In the genomic region with DNA sequence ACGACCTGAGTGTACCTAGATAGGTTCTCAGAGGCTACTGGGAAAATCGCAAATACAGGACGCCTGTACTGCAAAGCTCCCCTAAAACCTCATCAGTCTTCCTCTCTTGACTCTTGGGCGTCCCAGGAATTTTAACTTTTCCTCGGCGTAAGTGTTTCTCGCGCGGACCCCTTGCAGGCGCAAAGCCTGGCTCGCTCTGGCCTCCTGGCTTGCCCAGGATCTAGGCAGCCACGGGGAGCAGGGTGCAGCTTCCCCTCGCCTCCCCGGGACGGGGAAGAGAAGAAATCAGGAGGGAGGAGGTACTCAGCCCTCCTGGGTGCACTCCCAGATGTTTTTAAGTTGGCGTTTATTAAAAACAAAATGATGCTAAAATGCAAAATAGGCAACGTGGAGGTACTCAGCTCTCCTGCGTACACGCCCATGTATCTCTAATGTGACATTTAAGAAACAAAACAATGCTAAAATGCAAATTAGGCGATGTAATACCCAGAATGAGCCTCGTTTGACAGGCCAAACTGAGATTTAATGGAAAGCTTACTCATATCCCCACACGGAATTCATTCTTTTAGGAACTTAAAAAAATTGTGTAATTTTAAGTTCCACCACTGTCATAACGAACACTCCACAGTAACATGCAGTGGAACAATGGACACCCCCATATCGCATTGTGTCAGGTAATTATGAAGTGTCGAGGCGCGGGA, we compare ENCODE assay signal across 8 cellular contexts. TPM values are rescaled to one million over a fixed set of nuclear protein-coding genes. Genes with fewer than 3 reads are reported as not detected.
DNase-seq lines count a peak whose midpoint lies in the region; ATAC-seq and TF ChIP-seq lines count a peak whose summit lies in the region.

No MANE protein-coding gene starts in this region.

- H3K4me3 ChIP-seq in AG04450 (ENCODE audit: low read depth, low read length) (peak overlapping the region; percentile 76), HUES6 (ENCODE audit: low read depth, low read length) (peak overlapping the region; percentile 70)

- H3K4me3 Mint-ChIP-seq in naive B cell, result peak overlapping the region; percentile 88 to 96 (median 92)

- peaks cover 0 to 8% of the 10 kb centered on the region in 2 donors for H3K36me3 Mint-ChIP-seq in naive B cell

- H3K27ac Mint-ChIP-seq in naive B cell, result peak overlapping the region in 5 of 6 donors; percentile 14 to 79 (median 58)

- peaks cover 0 to 1% (median 0%) of the 10 kb centered on the region in 7 donors for H3K9me3 Mint-ChIP-seq in naive B cell

- H3K27me3 ChIP-seq in AG04450 (ENCODE audit: control insufficient read depth, insufficient read depth, low read length), result peaks cover 19% of the 10 kb centered on the region
- peaks cover 67% of the 10 kb centered on the region for H3K27me3 ChIP-seq in HUES6 (ENCODE audit: control insufficient read depth, insufficient read depth, low read length)

- peak overlapping the region; percentile 43 for H3K9ac ChIP-seq in HUES6 (ENCODE audit: low read length)

- H3K27me3 Mint-ChIP-seq in naive B cell, result peaks cover 32 to 43% (median 34%) of the 10 kb centered on the region in 3 donors

- peaks cover 15% of the 10 kb centered on the region for H3K4me1 ChIP-seq in HUES6 (ENCODE audit: control insufficient read depth, insufficient read depth, low read length)

- no peak for DNase-seq in AG04450 (ENCODE audit: low read depth, low spot score)
- DNase-seq in naive B cell, result peak; percentile 26
- DNase-seq in DMS153 treated with DMSO at 0.1 percent for 48 hours (lab: John Stamatoyannopoulos, UW; ENCODE audit: unreplicated experiment), result no peak
- no peak for DNase-seq in HT-29 (ENCODE audit: low spot score)
- no peak for DNase-seq in NCI-H1694 treated with DMSO at 0.1 percent for 48 hours (lab: John Stamatoyannopoulos, UW)

- H3K9me3 ChIP-seq in AG04450 (ENCODE audit: control insufficient read depth, insufficient read depth, low read length), result no peaks in the 10 kb centered on the region; the same call in 1 of the 2 replicates
- no peaks in the 10 kb centered on the region for H3K9me3 ChIP-seq in HUES6 (ENCODE audit: control insufficient read depth, insufficient read depth, low read depth, low read length)

- CTCF ChIA-PET in AG04450 (lab: Charles Lee), result interaction anchor here (0.8 to 1.7 kb wide), 4 partner anchors 9 to 360 kb away, joined by 3 to 5 read pairs (median 4); no protein-coding TSS in a partner anchor

- H3K27ac ChIP-seq in AG04450 (ENCODE audit: low read depth, low read length), result no peak overlapping the region
- no peak overlapping the region for H3K27ac ChIP-seq in HUES6 (ENCODE audit: low read depth, low read length)
- H3K27ac ChIP-seq in cingulate gyrus (ENCODE audit: low read depth, low read length), result peak overlapping the region; percentile 47

- no peaks in the 10 kb centered on the region for H3K36me3 ChIP-seq in HUES6 (ENCODE audit: control insufficient read depth, insufficient read depth, low read length)

- H3K4me1 Mint-ChIP-seq in naive B cell, result peaks cover 24 to 25% (median 25%) of the 10 kb centered on the region in 3 donors

- ATAC-seq in naive B cell (ENCODE audit: low read depth in 2 of 2) (peak; percentile 15 to 17), GM21390 (IDR thresholded peaks at IDR 0.05; ENCODE audit: unreplicated experiment) (no peak)

- no peak for TF ChIP-seq CTCF in AG04450 (IDR thresholded peaks at IDR 0.05; ENCODE audit: low read depth, low read length)

- POLR2A ChIA-PET in AG04450 (lab: Yijun Ruan, JAX), result interaction anchor here (1.9 kb wide), 1 partner anchor 29 kb away, joined by 10 read pairs; a partner anchor contains a TSS

RNA-seq across cellular contexts. Expression of a gene that starts 1.6 kb away (rescaled TPM):
- 0.76 and 1.1 TPM in 2 replicates for polyA plus RNA-seq in AG04450 (2011; rRNA removed)
- 1.4 and 1.9 TPM in 2 replicates for polyA minus RNA-seq in AG04450 (2011; rRNA and poly(A)+ RNA removed)
- polyA plus RNA-seq in naive B cell (ENCODE audit: low read depth in 6 of 6), result 1 to 10 TPM; 1.7 to 4.3 (median 2.3) TPM
- total RNA-seq in HT-29 (2014; rRNA removed; shearing (Covaris generic)), result 0.08 and 0.13 TPM in 2 replicates

RNA-seq across cellular contexts. Expression of a gene that starts 29.0 kb away (rescaled TPM):
- polyA plus RNA-seq in AG04450 (2011; rRNA removed) (17.0 and 19.1 TPM in 2 replicates), naive B cell (ENCODE audit: low read depth in 6 of 6) (10 to 100 TPM; 11.5 to 19.7 (median 16.6) TPM)
- 21.4 and 22.4 TPM in 2 replicates for polyA minus RNA-seq in AG04450 (2011; rRNA and poly(A)+ RNA removed)
- total RNA-seq in HT-29 (2014; rRNA removed; shearing (Covaris generic)), result 9.2 and 9.3 TPM in 2 replicates
